In the genomic region with DNA sequence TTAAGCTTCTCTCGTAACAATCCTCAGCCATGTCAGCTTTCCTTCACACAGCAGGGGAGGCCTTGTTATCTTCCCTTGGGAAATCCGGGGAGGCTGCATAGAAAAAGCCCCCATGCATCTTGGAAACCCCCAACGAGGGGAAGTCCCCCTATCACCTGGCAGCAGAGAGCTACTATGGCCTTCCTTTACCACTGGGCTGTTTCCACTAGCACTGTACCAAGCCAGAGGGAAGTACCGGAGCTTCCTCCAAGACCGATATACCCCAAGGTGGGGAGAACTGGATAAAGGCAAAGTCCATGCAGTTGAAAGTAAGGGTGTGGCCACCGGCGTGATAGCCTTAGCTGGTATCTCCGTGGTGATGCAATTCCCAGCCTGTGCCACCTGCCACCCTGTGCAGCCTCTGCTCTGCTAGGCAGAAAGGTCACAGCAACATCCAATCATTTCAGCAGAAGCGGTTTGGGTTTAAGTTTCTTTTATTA, we compare ENCODE assay signal across 11 cellular contexts. TPM values are rescaled to one million over a fixed set of nuclear protein-coding genes. Genes with fewer than 3 reads are reported as not detected.
DNase-seq lines count a peak whose midpoint lies in the region; ATAC-seq, FAIRE-seq and TF ChIP-seq lines count a peak whose summit lies in the region.
"Had no signal": no experiment of that assay in that cellular context is flagged by ENCODE, and none has a peak within 500 bp of the region (broad histone marks: within the 10 kb centered on the region; RNA-seq: fewer than 3 reads in every experiment).

No MANE protein-coding gene starts in this region.

- no peaks in the 10 kb centered on the region for H4K20me1 ChIP-seq in H9 (ENCODE audit: control insufficient read depth, insufficient read depth, insufficient read length)
- H4K20me1 ChIP-seq in OCI-LY3 (ENCODE audit: insufficient read depth, low read length), result no peaks in the 10 kb centered on the region

- WGBS in H9 (ENCODE audit: extremely low coverage, insufficient read length, low lambda C conversion rate), result no CpG with 5 or more reads among the region's 9 CpGs
- 45 to 49% (median 46%) methylated on average over 8 to 9 of the region's 9 CpGs for WGBS in heart left ventricle, 4 donors

- no peak for FAIRE-seq in kidney (lab: Jason Lieb, UNC)
- FAIRE-seq: frontal cortex had no signal

- H3K27me3 ChIP-seq in H9 (ENCODE audit: insufficient read depth, low read length) (no peaks in the 10 kb centered on the region), OCI-LY3 (ENCODE audit: low read depth, low read length) (no peaks in the 10 kb centered on the region), mucosa of rectum (ENCODE audit: control insufficient read depth in 2 of 2, insufficient read depth in 2 of 2, low read length in 2 of 2) (no peaks in the 10 kb centered on the region), heart left ventricle (no peaks in the 10 kb centered on the region), left ventricle myocardium inferior (ENCODE audit: low read depth) (no peaks in the 10 kb centered on the region)

- peak overlapping the region in 2 of 3 experiments; percentile 27 to 51; a peak in 1 of 7 replicates for H3K27ac Mint-ChIP-seq in H9
- H3K27ac Mint-ChIP-seq: T-helper 2 cell treated with Interferon-gamma antibody and Interleukin-4, amounts not matched to agents 5 μg/mL and 100 μg/mL, for 36 hours had no signal

- no peak overlapping the region for H3K18ac ChIP-seq in H9 (ENCODE audit: insufficient read length, low read depth, low read length)

- H2BK12ac ChIP-seq in H9 (ENCODE audit: insufficient read length, low read depth, low read length), result no peak overlapping the region

- no peaks in the 10 kb centered on the region; a peak in 1 of 7 replicates for H3K36me3 Mint-ChIP-seq in H9 (ENCODE audit: insufficient read depth in 1 of 3, low read depth in 3 of 3)

- no peak overlapping the region for H2BK5ac ChIP-seq in H9 (ENCODE audit: insufficient read length, low read length)

- H3K56ac ChIP-seq in H9 (ENCODE audit: insufficient read length, low read depth, low read length), result no peak overlapping the region

- H3K4me2 ChIP-seq in H9 (ENCODE audit: insufficient read depth, insufficient read length, low read length) (no peak overlapping the region), OCI-LY3 (ENCODE audit: low read length) (peak overlapping the region; percentile 87)

- no peaks in the 10 kb centered on the region; the same call in 1 of the 2 replicates for H3K79me2 ChIP-seq in H9 (ENCODE audit: insufficient read depth, low read length)
- H3K79me2 ChIP-seq in OCI-LY3 (ENCODE audit: low read length), result peaks cover 5% of the 10 kb centered on the region

- no peak overlapping the region for H2BK20ac ChIP-seq in H9 (ENCODE audit: low read depth, low read length, poor library complexity, severe bottlenecking)

- H3K4me3 ChIP-seq in OCI-LY3 (ENCODE audit: low read length), result peak overlapping the region; percentile 59
- peak overlapping the region in 1 of 2 donors; percentile 19 for H3K4me3 ChIP-seq in mucosa of rectum (ENCODE audit: low read length in 2 of 2)
- no peak overlapping the region for H3K4me3 ChIP-seq in kidney (ENCODE audit: low read length in 2 of 2)
- no peak overlapping the region for H3K4me3 ChIP-seq in heart left ventricle
- no peak overlapping the region for H3K4me3 ChIP-seq in left ventricle myocardium inferior

- no peak overlapping the region for H2BK15ac ChIP-seq in H9 (ENCODE audit: low read depth, low read length)

- H3K4ac ChIP-seq in H9 (ENCODE audit: low read depth, low read length), result no peak overlapping the region

- TF ChIP-seq CTCF in H9 (conservative IDR thresholded peaks at IDR 0.05), result no peak
- no peak for TF ChIP-seq CTCF in OCI-LY3 (IDR thresholded peaks at IDR 0.05; ENCODE audit: low read depth, low read length)
- no peak for TF ChIP-seq CTCF in kidney (IDR thresholded peaks at IDR 0.05; ENCODE audit: borderline replicate concordance, extremely low read depth, insufficient read depth)
- no peak for TF ChIP-seq CTCF in heart left ventricle (IDR thresholded peaks at IDR 0.05)
- no peak for TF ChIP-seq CTCF in left ventricle myocardium inferior (IDR thresholded peaks at IDR 0.05; ENCODE audit: borderline replicate concordance)

- TF ChIP-seq POLR2A in heart left ventricle (IDR thresholded peaks at IDR 0.05), result no peak

- peaks cover 29 to 42% of the 10 kb centered on the region in 2 experiments for H3K4me1 Mint-ChIP-seq in H9

- intact Hi-C loops in kidney (cut with DNase I) (no loop called here), heart left ventricle (cut with DNase I) (loop anchor here in 3 of 10 donors (5.0 kb wide), 3 partner anchors 33 to 112 kb away; partner anchors contain the start of gene RFC2 (in 2 of the 3)), left ventricle myocardium inferior (cut with micrococcal nuclease) (no loop called here)

- H3K27me3 Mint-ChIP-seq in H9 (ENCODE audit: low read depth), result peaks cover 37% of the 10 kb centered on the region

- H3K4me1 ChIP-seq in H9 (ENCODE audit: insufficient read depth, low read length) (no peaks in the 10 kb centered on the region; the same call in 1 of the 2 replicates), OCI-LY3 (ENCODE audit: low read length) (peaks cover 67% of the 10 kb centered on the region), mucosa of rectum (ENCODE audit: control insufficient read depth in 2 of 2, insufficient read depth in 2 of 2, low read length in 2 of 2) (peaks cover 47 to 50% of the 10 kb centered on the region in 2 donors), kidney (ENCODE audit: control insufficient read depth in 1 of 2, insufficient read depth in 1 of 2, low read depth in 1 of 2, low read length in 2 of 2) (peaks cover 0 to 9% of the 10 kb centered on the region in 2 donors), heart left ventricle (peaks cover 0 to 28% (median 17%) of the 10 kb centered on the region in 12 donors), left ventricle myocardium inferior (peaks cover 23% of the 10 kb centered on the region)

- H3K4me3 Mint-ChIP-seq in H9, result peak overlapping the region in 1 of 2 experiments; percentile 23; a peak in 1 of 5 replicates
- H3K4me3 Mint-ChIP-seq: neural crest cell; T-helper 2 cell treated with Interferon-gamma antibody and Interleukin-4, amounts not matched to agents 5 μg/mL and 100 μg/mL, for 36 hours had no signal

- peaks cover 4% of the 10 kb centered on the region for H3K23me2 ChIP-seq in H9 (ENCODE audit: insufficient read length, low read depth, low read length, poor library complexity, severe bottlenecking)

- H2AFZ ChIP-seq in H9 (ENCODE audit: low read length), result no peak overlapping the region
- peak overlapping the region; percentile 47 for H2AFZ ChIP-seq in OCI-LY3 (ENCODE audit: low read depth, low read length)

- H3K9me3 ChIP-seq in H9 (ENCODE audit: control insufficient read depth, low read depth, low read length) (no peaks in the 10 kb centered on the region), OCI-LY3 (ENCODE audit: insufficient read depth, low read length) (no peaks in the 10 kb centered on the region), mucosa of rectum (ENCODE audit: control insufficient read depth in 2 of 2, low read length in 2 of 2) (no peaks in the 10 kb centered on the region), kidney (ENCODE audit: control insufficient read depth in 1 of 2, low read length in 2 of 2) (no peaks in the 10 kb centered on the region), heart left ventricle (no peaks in the 10 kb centered on the region), left ventricle myocardium inferior (replicated peaks) (no peaks in the 10 kb centered on the region)

- no peak overlapping the region for H3K9ac ChIP-seq in H9 (ENCODE audit: extremely low read depth, insufficient read length, low read length)
- peak overlapping the region; percentile 51; the same call in 1 of the 2 replicates for H3K9ac ChIP-seq in OCI-LY3 (ENCODE audit: low read length)
- peak overlapping the region; percentile 24 to 67 for H3K9ac ChIP-seq in mucosa of rectum (ENCODE audit: low read depth in 1 of 2, low read length in 2 of 2)
- no peak overlapping the region for H3K9ac ChIP-seq in kidney (ENCODE audit: low read length in 2 of 2)

- H3K79me1 ChIP-seq in H9 (ENCODE audit: insufficient read depth, low read depth, low read length, poor library complexity, severe bottlenecking), result no peaks in the 10 kb centered on the region

- H2BK120ac ChIP-seq in H9 (ENCODE audit: low read depth, low read length, poor library complexity, severe bottlenecking), result no peak overlapping the region

- no peak overlapping the region for H3K27ac ChIP-seq in H9 (ENCODE audit: insufficient read length, low read depth, low read length)
- peak overlapping the region; percentile 90 for H3K27ac ChIP-seq in OCI-LY3 (ENCODE audit: low read length)
- peak overlapping the region; percentile 88 to 98 for H3K27ac ChIP-seq in mucosa of rectum (ENCODE audit: low read depth in 2 of 2, low read length in 2 of 2)
- no peak overlapping the region for H3K27ac ChIP-seq in kidney (ENCODE audit: low read depth in 2 of 2, low read length in 2 of 2)
- no peak overlapping the region for H3K27ac ChIP-seq in heart left ventricle
- no peak overlapping the region for H3K27ac ChIP-seq in left ventricle myocardium inferior (replicated peaks)

- no peak overlapping the region for H3T11ph ChIP-seq in H9 (ENCODE audit: low read length)

- no peak overlapping the region for H2AK5ac ChIP-seq in H9 (ENCODE audit: insufficient read length, low read length)

- DNase-seq in H9, result no peak
- no peak for DNase-seq in kidney
- DNase-seq in heart left ventricle, result no peak
- DNase-seq in left ventricle myocardium inferior, result no peak
- DNase-seq: anterior cingulate cortex had no signal

- H3K23ac ChIP-seq in H9 (ENCODE audit: insufficient read length, low read depth, low read length), result no peak overlapping the region

- no peak overlapping the region for H4K8ac ChIP-seq in H9 (replicated peaks; ENCODE audit: insufficient read length, low read depth, low read length)

- H3K14ac ChIP-seq in H9 (ENCODE audit: insufficient read depth, low read length), result no peak overlapping the region

- no peak overlapping the region for H4K5ac ChIP-seq in H9 (ENCODE audit: insufficient read length, low read depth, low read length)

- ATAC-seq in GM18517 (IDR thresholded peaks at IDR 0.05; ENCODE audit: unreplicated experiment) (peak; percentile 50), heart left ventricle (no peak)

- no peaks in the 10 kb centered on the region for H3K36me3 ChIP-seq in OCI-LY3 (replicated peaks; ENCODE audit: low read depth, low read length)
- H3K36me3 ChIP-seq in mucosa of rectum (ENCODE audit: control insufficient read depth in 2 of 2, insufficient read depth in 2 of 2, low read length in 2 of 2), result no peaks in the 10 kb centered on the region
- H3K36me3 ChIP-seq in kidney (ENCODE audit: control insufficient read depth in 1 of 2, insufficient read depth in 2 of 2, low read length in 2 of 2), result no peaks in the 10 kb centered on the region
- H3K36me3 ChIP-seq in heart left ventricle, result no peaks in the 10 kb centered on the region
- no peaks in the 10 kb centered on the region for H3K36me3 ChIP-seq in left ventricle myocardium inferior

- no peak overlapping the region for H4K91ac ChIP-seq in H9 (ENCODE audit: insufficient read length, low read depth, low read length)

- no peaks in the 10 kb centered on the region; a peak in 1 of 5 replicates for H3K9me3 Mint-ChIP-seq in H9
- H3K9me3 Mint-ChIP-seq: neural crest cell; T-helper 2 cell treated with Interferon-gamma antibody and Interleukin-4, amounts not matched to agents 5 μg/mL and 100 μg/mL, for 36 hours had no signal

RNA-seq across cellular contexts. Expression of gene CLIP2, which starts 4.4 kb away (rescaled TPM):
- total RNA-seq in H9 (2021) (21.6 and 22.5 TPM in 2 replicates), kidney (19.1 TPM), heart left ventricle (10 to 100 TPM in 3 of 9 donors, 1 to 10 TPM in 6; 4.2 to 17.7 (median 9.0) TPM), left ventricle myocardium inferior (7.4 TPM)
- polyA plus RNA-seq in kidney (ENCODE audit: insufficient read depth, low read depth, low replicate concordance) (5.8 TPM), heart left ventricle (1 to 10 TPM; 5.9 to 9.6 TPM)

RNA-seq across cellular contexts. Expression of gene RFC2, which starts 30.6 kb away (rescaled TPM):
- total RNA-seq in H9 (2021), result 73.6 and 76.6 TPM in 2 replicates
- total RNA-seq in kidney, result 21.1 TPM
- 16.2 TPM for polyA plus RNA-seq in kidney (ENCODE audit: insufficient read depth, low read depth, low replicate concordance)
- 10 to 100 TPM in 6 of 9 donors, 1 to 10 TPM in 3; 7.8 to 20.9 (median 12.2) TPM for total RNA-seq in heart left ventricle
- 10 to 100 TPM in 1 of 2 donors, 1 to 10 TPM in 1; 9.8 to 21.8 TPM for polyA plus RNA-seq in heart left ventricle
- 8.7 TPM for total RNA-seq in left ventricle myocardium inferior

Comparison
In these comparisons a context has a peak if more than half of its experiments do, and no peak if none do; other contexts are left out.
1. H3K27ac ChIP-seq: peak in OCI-LY3 (single experiment) and mucosa of rectum (2 of 2); none in H9 (single experiment), kidney (0 of 2), heart left ventricle (0 of 12) and left ventricle myocardium inferior (single experiment).
2. H3K9ac ChIP-seq: peak in OCI-LY3 (single experiment) and mucosa of rectum (2 of 2); none in H9 (single experiment) and kidney (0 of 2).